In genomic region chr1:236502972-236503639, GRCh38 we compare ENCODE assay signal across 1 cellular context.
TF ChIP-seq lines count a peak whose summit lies in the region.

No MANE protein-coding gene starts in this region.

TF ChIP-seq in K562, 482 proteins besides CTCF, POLR2A, EP300 and RAD21 (continued from another document and continues in another):
- no peak for TF ChIP-seq MED1 (CRISPR knock-in tag; IDR thresholded peaks at IDR 0.05; ENCODE audit: borderline replicate concordance)
- TF ChIP-seq GABPB2 (CRISPR knock-in tag; conservative IDR thresholded peaks at IDR 0.05): no peak
- TF ChIP-seq TEAD1 (CRISPR knock-in tag; IDR thresholded peaks at IDR 0.05): 0 out of 4 replicates have a peak, but pooled peaks have one; percentile 5 to 45
- TF ChIP-seq ZNF174 (CRISPR knock-in tag; IDR thresholded peaks at IDR 0.05): no peak
- TF ChIP-seq ZNF318 (IDR thresholded peaks at IDR 0.05; ENCODE audit: borderline replicate concordance in 1 of 2, low read depth in 1 of 2): no peak
- no peak for TF ChIP-seq ZNF717 (CRISPR knock-in tag; IDR thresholded peaks at IDR 0.05)
- no peak for TF ChIP-seq CHD4 (IDR thresholded peaks at IDR 0.05; ENCODE audit: insufficient read depth, insufficient replicate concordance, low read depth, low read length, poor library complexity, severe bottlenecking)
- TF ChIP-seq PHF8 (IDR thresholded peaks at IDR 0.05; ENCODE audit: borderline replicate concordance, low read length): no peak
- no peak for TF ChIP-seq ZNF785 (CRISPR knock-in tag; IDR thresholded peaks at IDR 0.05)
- TF ChIP-seq HEY1 (CRISPR knock-in tag; IDR thresholded peaks at IDR 0.05; ENCODE audit: borderline replicate concordance): no peak
- no peak for TF ChIP-seq NFE2L1 (tag; IDR thresholded peaks at IDR 0.05; ENCODE audit: borderline replicate concordance, low read depth)
- no peak for TF ChIP-seq ZNF511 (CRISPR knock-in tag; IDR thresholded peaks at IDR 0.05)
- TF ChIP-seq CHCHD3 (CRISPR knock-in tag; IDR thresholded peaks at IDR 0.05): no peak
- TF ChIP-seq HDAC1 (IDR thresholded peaks at IDR 0.05): no peak
- no peak for TF ChIP-seq ZNF239 (CRISPR knock-in tag; IDR thresholded peaks at IDR 0.05)
- TF ChIP-seq SOX6 (IDR thresholded peaks at IDR 0.05): peak; percentile 27; the same call in 1 of the 2 replicates
- no peak for TF ChIP-seq HDAC3 (IDR thresholded peaks at IDR 0.05; ENCODE audit: borderline replicate concordance, partially characterized antibody)
- TF ChIP-seq THRAP3 (IDR thresholded peaks at IDR 0.05; ENCODE audit: borderline replicate concordance): no peak
- TF ChIP-seq KLF6 (CRISPR knock-in tag; IDR thresholded peaks at IDR 0.05; ENCODE audit: borderline replicate concordance): no peak
- no peak for TF ChIP-seq ZNF41 (CRISPR knock-in tag; conservative IDR thresholded peaks at IDR 0.05)
- 0 out of 2 replicates have a peak, but pooled peaks have one; percentile 20 for TF ChIP-seq TAF7 (tag; IDR thresholded peaks at IDR 0.05)
- TF ChIP-seq ZNF518B (CRISPR knock-in tag; IDR thresholded peaks at IDR 0.05): no peak
- TF ChIP-seq FOXJ3 (CRISPR knock-in tag; IDR thresholded peaks at IDR 0.05): no peak
- TF ChIP-seq SIRT6 (IDR thresholded peaks at IDR 0.05; ENCODE audit: low read depth, low read length): no peak
- no peak for TF ChIP-seq ARID4B (CRISPR knock-in tag; IDR thresholded peaks at IDR 0.05)
- TF ChIP-seq ATF4 (CRISPR knock-in tag; IDR thresholded peaks at IDR 0.05): no peak
- TF ChIP-seq MBD2 (IDR thresholded peaks at IDR 0.05; ENCODE audit: borderline replicate concordance, low read depth): no peak
- TF ChIP-seq KLF16 (IDR thresholded peaks at IDR 0.05): no peak
- TF ChIP-seq NR0B1 (IDR thresholded peaks at IDR 0.05; ENCODE audit: partially characterized antibody): no peak
- TF ChIP-seq ZNF347 (CRISPR knock-in tag; IDR thresholded peaks at IDR 0.05; ENCODE audit: low read depth): no peak
- 0 out of 2 replicates have a peak, but pooled peaks have one; percentile 36 for TF ChIP-seq DPF2 (IDR thresholded peaks at IDR 0.05)
- peak; percentile 87 for TF ChIP-seq MTA1 (IDR thresholded peaks at IDR 0.05; ENCODE audit: borderline replicate concordance)
- no peak for TF ChIP-seq ZSCAN32 (CRISPR knock-in tag; IDR thresholded peaks at IDR 0.05)
- no peak for TF ChIP-seq TEAD2 (tag; IDR thresholded peaks at IDR 0.05)
- no peak for TF ChIP-seq HLTF (IDR thresholded peaks at IDR 0.05)
- TF ChIP-seq CXXC5 (CRISPR knock-in tag; IDR thresholded peaks at IDR 0.05): peak; percentile 61
- no peak for TF ChIP-seq FOXK2 (conservative IDR thresholded peaks at IDR 0.05 in 1 of 2, IDR thresholded peaks at IDR 0.05 in 1 of 2; ENCODE audit: low read depth in 2 of 2)
- no peak for TF ChIP-seq HOXB6 (CRISPR knock-in tag; IDR thresholded peaks at IDR 0.05; ENCODE audit: borderline replicate concordance)
- no peak for TF ChIP-seq CBFA2T3 (IDR thresholded peaks at IDR 0.05)
- TF ChIP-seq E2F4 (CRISPR knock-in tag; IDR thresholded peaks at IDR 0.05; ENCODE audit: low read depth): no peak
- no peak for TF ChIP-seq EWSR1 (IDR thresholded peaks at IDR 0.05; ENCODE audit: borderline replicate concordance, low read depth, partially characterized antibody)
- no peak for TF ChIP-seq E2F5 (CRISPR knock-in tag; IDR thresholded peaks at IDR 0.05)
- no peak for TF ChIP-seq KDM1A (IDR thresholded peaks at IDR 0.05)
- TF ChIP-seq MYNN (IDR thresholded peaks at IDR 0.05): no peak; the same call in 1 of the 2 replicates
- TF ChIP-seq MYNN (CRISPR knock-in tag; IDR thresholded peaks at IDR 0.05): no peak
- TF ChIP-seq ZNF584 (CRISPR knock-in tag; IDR thresholded peaks at IDR 0.05; ENCODE audit: low read depth): no peak
- no peak for TF ChIP-seq ZNF695 (CRISPR knock-in tag; IDR thresholded peaks at IDR 0.05)
- no peak for TF ChIP-seq PML (IDR thresholded peaks at IDR 0.05; ENCODE audit: low read length)
- TF ChIP-seq NCOA2 (IDR thresholded peaks at IDR 0.05; ENCODE audit: partially characterized antibody in 2 of 2): no peak
